ENCODE assay signal across 14 cellular contexts in the genomic region with DNA sequence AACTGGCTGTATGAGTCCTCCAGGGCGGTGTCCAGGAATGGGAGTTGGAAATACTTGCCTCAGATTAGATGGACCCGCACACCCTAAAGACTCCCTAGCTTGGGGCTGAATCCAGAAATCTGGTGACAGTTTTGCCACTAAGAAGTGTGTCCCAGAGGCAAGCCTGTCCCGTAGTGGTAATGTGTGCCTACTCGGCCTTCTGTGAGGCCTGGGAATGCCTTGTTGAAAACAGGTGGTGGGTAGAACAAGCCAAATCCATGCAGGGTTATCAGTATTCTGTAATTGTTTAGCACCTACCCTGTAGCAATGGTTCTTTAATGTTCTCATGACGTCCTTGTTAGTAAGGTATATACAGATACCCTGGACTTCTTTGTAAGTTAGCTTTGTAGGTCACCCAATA. TPM values are rescaled to one million over a fixed set of nuclear protein-coding genes. Genes with fewer than 3 reads are reported as not detected.
DNase-seq lines count a peak whose midpoint lies in the region; ATAC-seq and TF ChIP-seq lines count a peak whose summit lies in the region.
"Had no signal": no experiment of that assay in that cellular context is flagged by ENCODE, and none has a peak within 500 bp of the region (broad histone marks: within the 10 kb centered on the region; RNA-seq: fewer than 3 reads in every experiment).

No MANE protein-coding gene starts in this region.

- ATAC-seq in HG02763 (IDR thresholded peaks at IDR 0.05; ENCODE audit: unreplicated experiment) (no peak), GM21526 (IDR thresholded peaks at IDR 0.05; ENCODE audit: low FRiP score, unreplicated experiment) (no peak)

- no peaks in the 10 kb centered on the region for H3K36me3 ChIP-seq in kidney epithelial cell (ENCODE audit: control insufficient read depth, insufficient read depth, low read length)
- H3K36me3 ChIP-seq: neutrophil had no signal

- DNase-seq in activated naive CD4-positive, alpha-beta T cell treated with anti-CD3 and anti-CD28 coated beads, Interleukin-2, amount 50 U/mL, for 16 hours, result no peak
- DNase-seq in activated T-helper 1 cell treated with anti-CD3 and anti-CD28 coated beads, Interleukin-12 subunit alpha, Interleukin-12 subunit beta, Interleukin-2, Interleukin-4 antibody, amounts not matched to agents 30 ng/mL and 10 ng/mL and 1 ng/mL, durations not matched to agents 14 hours and 24 hours and 36 hours (ENCODE audit: low spot score), result no peak
- DNase-seq in kidney epithelial cell (ENCODE audit: low read depth), result no peak
- DNase-seq in type B pancreatic cell (ENCODE audit: extremely low spot score, unreplicated experiment), result no peak
- DNase-seq in RKO (ENCODE audit: low spot score), result no peak
- DNase-seq: dorsolateral prefrontal cortex; NCI-H345; stimulated activated CD4-positive, alpha-beta T cell treated with anti-CD3 and anti-CD28 coated beads, Interleukin-4, amount 100 ng/mL, for 24 hours had no signal

- intact Hi-C loops in activated T-helper 1 cell treated with anti-CD3 and anti-CD28 coated beads, Interleukin-12 subunit alpha, Interleukin-12 subunit beta, Interleukin-2, Interleukin-4 antibody, amounts not matched to agents 30 ng/mL and 10 ng/mL and 1 ng/mL, durations not matched to agents 14 hours and 24 hours and 36 hours (cut with micrococcal nuclease), result no loop called here

- H3K27me3 Mint-ChIP-seq in activated naive CD4-positive, alpha-beta T cell treated with anti-CD3 and anti-CD28 coated beads, Interleukin-2, amount 50 U/mL, for 24 hours, result no peaks in the 10 kb centered on the region
- H3K27me3 Mint-ChIP-seq in activated T-helper 1 cell treated with anti-CD3 and anti-CD28 coated beads, Interleukin-12 subunit alpha, Interleukin-12 subunit beta, Interleukin-2, Interleukin-4 antibody, amounts not matched to agents 30 ng/mL and 10 ng/mL and 1 ng/mL, durations not matched to agents 14 hours and 24 hours and 36 hours (ENCODE audit: insufficient read depth), result no peaks in the 10 kb centered on the region
- peaks cover 13% of the 10 kb centered on the region for H3K27me3 Mint-ChIP-seq in type B pancreatic cell

- no peaks in the 10 kb centered on the region for H3K9me3 Mint-ChIP-seq in activated naive CD4-positive, alpha-beta T cell treated with anti-CD3 and anti-CD28 coated beads, Interleukin-2, amount 50 U/mL, for 24 hours
- no peaks in the 10 kb centered on the region for H3K9me3 Mint-ChIP-seq in activated T-helper 1 cell treated with anti-CD3 and anti-CD28 coated beads, Interleukin-12 subunit alpha, Interleukin-12 subunit beta, Interleukin-2, Interleukin-4 antibody, amounts not matched to agents 30 ng/mL and 10 ng/mL and 1 ng/mL, durations not matched to agents 14 hours and 24 hours and 36 hours
- no peaks in the 10 kb centered on the region for H3K9me3 Mint-ChIP-seq in type B pancreatic cell

- peak overlapping the region; percentile 86 for H3K4me3 Mint-ChIP-seq in activated naive CD4-positive, alpha-beta T cell treated with anti-CD3 and anti-CD28 coated beads, Interleukin-2, amount 50 U/mL, for 24 hours
- H3K4me3 Mint-ChIP-seq in activated T-helper 1 cell treated with anti-CD3 and anti-CD28 coated beads, Interleukin-12 subunit alpha, Interleukin-12 subunit beta, Interleukin-2, Interleukin-4 antibody, amounts not matched to agents 30 ng/mL and 10 ng/mL and 1 ng/mL, durations not matched to agents 14 hours and 24 hours and 36 hours, result peak overlapping the region; percentile 91
- H3K4me3 Mint-ChIP-seq in type B pancreatic cell, result peak overlapping the region; percentile 91

- no peaks in the 10 kb centered on the region for H3K36me3 Mint-ChIP-seq in activated naive CD4-positive, alpha-beta T cell treated with anti-CD3 and anti-CD28 coated beads, Interleukin-2, amount 50 U/mL, for 24 hours
- peaks cover 10% of the 10 kb centered on the region for H3K36me3 Mint-ChIP-seq in activated T-helper 1 cell treated with anti-CD3 and anti-CD28 coated beads, Interleukin-12 subunit alpha, Interleukin-12 subunit beta, Interleukin-2, Interleukin-4 antibody, amounts not matched to agents 30 ng/mL and 10 ng/mL and 1 ng/mL, durations not matched to agents 14 hours and 24 hours and 36 hours (ENCODE audit: low read depth)
- no peaks in the 10 kb centered on the region for H3K36me3 Mint-ChIP-seq in type B pancreatic cell

- H3K4me1 Mint-ChIP-seq in activated naive CD4-positive, alpha-beta T cell treated with anti-CD3 and anti-CD28 coated beads, Interleukin-2, amount 50 U/mL, for 24 hours, result peaks cover 36% of the 10 kb centered on the region
- peaks cover 64% of the 10 kb centered on the region for H3K4me1 Mint-ChIP-seq in activated T-helper 1 cell treated with anti-CD3 and anti-CD28 coated beads, Interleukin-12 subunit alpha, Interleukin-12 subunit beta, Interleukin-2, Interleukin-4 antibody, amounts not matched to agents 30 ng/mL and 10 ng/mL and 1 ng/mL, durations not matched to agents 14 hours and 24 hours and 36 hours (ENCODE audit: low read depth)
- H3K4me1 Mint-ChIP-seq in type B pancreatic cell (ENCODE audit: unreplicated experiment), result peaks cover 55% of the 10 kb centered on the region

- H3K4me3 ChIP-seq in kidney epithelial cell (ENCODE audit: low read depth, low read length), result peak overlapping the region; percentile 74

- no peak overlapping the region for H3K27ac Mint-ChIP-seq in activated naive CD4-positive, alpha-beta T cell treated with anti-CD3 and anti-CD28 coated beads, Interleukin-2, amount 50 U/mL, for 24 hours
- no peak overlapping the region for H3K27ac Mint-ChIP-seq in activated T-helper 1 cell treated with anti-CD3 and anti-CD28 coated beads, Interleukin-12 subunit alpha, Interleukin-12 subunit beta, Interleukin-2, Interleukin-4 antibody, amounts not matched to agents 30 ng/mL and 10 ng/mL and 1 ng/mL, durations not matched to agents 14 hours and 24 hours and 36 hours
- H3K27ac Mint-ChIP-seq in type B pancreatic cell, result peak overlapping the region; percentile 87

- no peaks in the 10 kb centered on the region for H3K27me3 ChIP-seq in kidney epithelial cell (ENCODE audit: control insufficient read depth, insufficient read depth, low read length)

- no peak for TF ChIP-seq CTCF in kidney epithelial cell (IDR thresholded peaks at IDR 0.05; ENCODE audit: insufficient read depth, low read length, poor library complexity, severe bottlenecking)
- TF ChIP-seq CTCF in type B pancreatic cell (conservative IDR thresholded peaks at IDR 0.05), result no peak

RNA-seq across cellular contexts. Expression of gene C3orf52, which starts 1.6 kb away (rescaled TPM):
- 12.4 and 12.8 TPM in 2 replicates for total RNA-seq in activated T-helper 1 cell treated with anti-CD3 and anti-CD28 coated beads, Interleukin-12 subunit alpha, Interleukin-12 subunit beta, Interleukin-2, Interleukin-4 antibody, amounts not matched to agents 30 ng/mL and 10 ng/mL and 1 ng/mL, durations not matched to agents 14 hours and 24 hours and 36 hours
- 42.5 and 42.9 TPM in 2 replicates for total RNA-seq in kidney epithelial cell
- 8.4 and 11.9 TPM in 2 replicates for total RNA-seq in type B pancreatic cell (ENCODE audit: low replicate concordance)

RNA-seq across cellular contexts. Expression of gene GCSAM, which starts 45.3 kb away (rescaled TPM):
- 2.8 and 3.5 TPM in 2 replicates for total RNA-seq in activated T-helper 1 cell treated with anti-CD3 and anti-CD28 coated beads, Interleukin-12 subunit alpha, Interleukin-12 subunit beta, Interleukin-2, Interleukin-4 antibody, amounts not matched to agents 30 ng/mL and 10 ng/mL and 1 ng/mL, durations not matched to agents 14 hours and 24 hours and 36 hours
- total RNA-seq in kidney epithelial cell (not detected in 2 replicates), type B pancreatic cell (ENCODE audit: low replicate concordance) (not detected in 2 replicates)
- total RNA-seq: temporal lobe had no signal

RNA-seq across cellular contexts. Expression of gene TMPRSS7, which starts 53.2 kb away (rescaled TPM):
- not detected in 2 replicates for total RNA-seq in activated T-helper 1 cell treated with anti-CD3 and anti-CD28 coated beads, Interleukin-12 subunit alpha, Interleukin-12 subunit beta, Interleukin-2, Interleukin-4 antibody, amounts not matched to agents 30 ng/mL and 10 ng/mL and 1 ng/mL, durations not matched to agents 14 hours and 24 hours and 36 hours
- total RNA-seq in kidney epithelial cell (not detected in 2 replicates), type B pancreatic cell (ENCODE audit: low replicate concordance) (0.48 TPM in 1 of 2 replicates, not detected in the other)
- total RNA-seq: T-helper 2 cell treated with Interferon-gamma antibody and Interleukin-4, amounts not matched to agents 100 ng/mL and 5 ng/mL, for 36 hours; temporal lobe had no signal
